ENCODE assay signal across 7 cellular contexts in the genomic region with DNA sequence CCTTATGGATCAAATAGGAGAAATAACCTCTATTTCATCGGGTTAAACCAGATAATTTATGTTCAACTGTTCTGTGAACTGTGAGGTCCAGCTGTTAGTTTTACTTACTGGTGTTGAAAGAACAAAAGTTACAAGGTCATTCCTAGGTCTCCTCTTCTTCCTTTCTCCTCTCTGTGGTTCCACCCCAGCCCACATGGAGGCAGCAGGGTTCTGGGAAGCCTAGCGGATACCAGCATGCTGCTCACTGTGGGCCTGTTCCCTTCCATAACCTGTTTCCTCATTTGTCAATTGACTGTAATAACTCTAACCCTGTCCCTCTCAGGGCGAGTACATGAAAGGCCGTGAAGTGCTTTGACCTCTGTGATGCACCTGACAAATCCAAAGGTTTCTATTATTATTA. TPM values are rescaled to one million over a fixed set of nuclear protein-coding genes. Genes with fewer than 3 reads are reported as not detected.
DNase-seq lines count a peak whose midpoint lies in the region; TF ChIP-seq lines count a peak whose summit lies in the region.

No MANE protein-coding gene starts in this region.

- no peak overlapping the region for H3K27ac ChIP-seq in brain microvascular endothelial cell
- H3K27ac ChIP-seq in tibial nerve, result peak overlapping the region in 1 of 4 donors; percentile 42

- H3K27me3 ChIP-seq in GM06990 (replicated peaks; ENCODE audit: control insufficient read depth, insufficient read depth, low read length) (no peaks in the 10 kb centered on the region), brain microvascular endothelial cell (replicated peaks) (no peaks in the 10 kb centered on the region), kidney epithelial cell (ENCODE audit: control insufficient read depth, insufficient read depth, low read length) (no peaks in the 10 kb centered on the region), tibial nerve (no peaks in the 10 kb centered on the region)

- H3K4me1 ChIP-seq in tibial nerve, result peaks cover 0 to 31% (median 1%) of the 10 kb centered on the region in 4 donors

- no peaks in the 10 kb centered on the region for H3K9me3 ChIP-seq in tibial nerve

- DNase-seq in GM06990 (ENCODE audit: extremely low read depth, insufficient read length) (no peak), NCI-H146 treated with DMSO at 0.1 percent for 48 hours (lab: John Stamatoyannopoulos, UW; ENCODE audit: unreplicated experiment) (peak; percentile 18), brain microvascular endothelial cell (peak; percentile 59), kidney epithelial cell (ENCODE audit: low read depth) (no peak), tibial nerve (ENCODE audit: low spot score in 2 of 2) (peak; percentile 71 to 82), activated T-cell treated with anti-CD3 and anti-CD28 coated beads for 4 hours (no peak), NCI-H187 (lab: John Stamatoyannopoulos, UW) (no peak)

- TF ChIP-seq CTCF in GM06990 (IDR thresholded peaks at IDR 0.05; ENCODE audit: insufficient read depth, low read length, poor library complexity, severe bottlenecking), result peak; percentile 20
- peak; percentile 86 for TF ChIP-seq CTCF in brain microvascular endothelial cell (IDR thresholded peaks at IDR 0.05; ENCODE audit: low read depth, low read length, missing control alignments)
- peak; percentile 47 for TF ChIP-seq CTCF in kidney epithelial cell (IDR thresholded peaks at IDR 0.05; ENCODE audit: insufficient read depth, low read length, poor library complexity, severe bottlenecking)
- peak; percentile 46 to 84 (median 74) for TF ChIP-seq CTCF in tibial nerve (IDR thresholded peaks at IDR 0.05)

- H3K36me3 ChIP-seq in GM06990 (ENCODE audit: control insufficient read depth, insufficient read depth, low read length) (peaks cover 29% of the 10 kb centered on the region), brain microvascular endothelial cell (replicated peaks) (peaks cover 9% of the 10 kb centered on the region), kidney epithelial cell (ENCODE audit: control insufficient read depth, insufficient read depth, low read length) (peaks cover 2% of the 10 kb centered on the region), tibial nerve (peaks cover 0 to 54% (median 0%) of the 10 kb centered on the region in 3 donors)

- H3K4me3 ChIP-seq in GM06990 (replicated peaks; ENCODE audit: low read depth, low read length) (no peak overlapping the region), brain microvascular endothelial cell (ENCODE audit: low read depth, low read length) (no peak overlapping the region), kidney epithelial cell (ENCODE audit: low read depth, low read length) (no peak overlapping the region), tibial nerve (no peak overlapping the region)

- in situ Hi-C loops in brain microvascular endothelial cell (cut with HindIII; ENCODE audit: low pct_ligation_motif_present, low sequenced_read_pairs), result no loop called here

- TF ChIP-seq EP300 in tibial nerve (IDR thresholded peaks at IDR 0.05), result no peak

- no peak for TF ChIP-seq POLR2A in tibial nerve (IDR thresholded peaks at IDR 0.05)

- WGBS in tibial nerve, 2 donors, result 36 to 37% methylated on average over 4 of the region's 4 CpGs

RNA-seq across cellular contexts. Expression of a gene that starts 27.8 kb away (rescaled TPM):
- total RNA-seq in kidney epithelial cell, result 7.5 and 8.0 TPM in 2 replicates
- 1 to 10 TPM; 2.4 to 6.0 (median 2.5) TPM for total RNA-seq in tibial nerve

Comparison
In these comparisons a context has a peak if more than half of its experiments do, and no peak if none do; other contexts are left out.
1. DNase-seq: peak in NCI-H146 treated with DMSO at 0.1 percent for 48 hours (single experiment), brain microvascular endothelial cell (single experiment) and tibial nerve (2 of 2); none in GM06990 (single experiment), kidney epithelial cell (single experiment), activated T-cell treated with anti-CD3 and anti-CD28 coated beads for 4 hours (single experiment) and NCI-H187 (0 of 2).
2. CTCF ChIP-seq: peak in every context shown above with its lines; median percentile 86 in brain microvascular endothelial cell; 74 in tibial nerve; 47 in kidney epithelial cell; 20 in GM06990.